In genomic region chr7:151485006-151485732, GRCh38 we compare ENCODE assay signal across 10 cellular contexts. TPM values are rescaled to one million over a fixed set of nuclear protein-coding genes. Genes with fewer than 3 reads are reported as not detected.
DNase-seq lines count a peak whose midpoint lies in the region; ATAC-seq and TF ChIP-seq lines count a peak whose summit lies in the region.
"Had no signal": no experiment of that assay in that cellular context is flagged by ENCODE, and none has a peak within 500 bp of the region (broad histone marks: within the 10 kb centered on the region; RNA-seq: fewer than 3 reads in every experiment).

No MANE protein-coding gene starts in this region.

- H3K27ac ChIP-seq in PC-9 (peak overlapping the region; percentile 41), neural progenitor cell (no peak overlapping the region)
- H3K27ac ChIP-seq: C4-2B, SJSA1 had no signal

- H2AFZ ChIP-seq in PC-9 (no peak overlapping the region), neural progenitor cell (replicated peaks) (no peak overlapping the region)

- H3F3A ChIP-seq in PC-9 (ENCODE audit: insufficient read depth, low read depth) = peaks cover 56% of the 10 kb centered on the region
- peaks cover 2% of the 10 kb centered on the region for H3F3A ChIP-seq in neural progenitor cell (ENCODE audit: low read depth)

- POLR2A ChIA-PET in activated CD4-positive, alpha-beta memory T cell treated with anti-CD3 and anti-CD28 coated beads for 36 hours (lab: Charles Lee) = interaction anchor here (0.5 to 0.7 kb wide), 2 partner anchors 147 to 701 kb away, joined by 3 read pairs; no protein-coding TSS in a partner anchor
- POLR2A ChIA-PET in activated CD4-positive, alpha-beta memory T cell treated with anti-CD3 and anti-CD28 coated beads, Interleukin-2, amount 10 ng/mL, durations not matched to agents 7 days and 5 days (lab: Charles Lee) = interaction anchor here (1.8 kb wide), 1 partner anchor 32 kb away, joined by 5 read pairs; no protein-coding TSS in a partner anchor
- POLR2A ChIA-PET in PC-9 (lab: Charles Lee; ENCODE audit: unreplicated experiment) = interaction anchor here (0.6 kb wide), 1 partner anchor 9 kb away, joined by 7 read pairs; no protein-coding TSS in a partner anchor

- ATAC-seq in HG03520 (IDR thresholded peaks at IDR 0.05; ENCODE audit: unreplicated experiment) = no peak

- H3K4me3 Mint-ChIP-seq in activated CD4-positive, alpha-beta memory T cell treated with anti-CD3 and anti-CD28 coated beads for 36 hours = no peak overlapping the region
- no peak overlapping the region for H3K4me3 Mint-ChIP-seq in activated CD4-positive, alpha-beta memory T cell treated with anti-CD3 and anti-CD28 coated beads, Interleukin-2, amount 10 ng/mL, durations not matched to agents 7 days and 5 days
- no peak overlapping the region for H3K4me3 Mint-ChIP-seq in neural progenitor cell

- H3K9me3 Mint-ChIP-seq in activated CD4-positive, alpha-beta memory T cell treated with anti-CD3 and anti-CD28 coated beads for 36 hours = no peaks in the 10 kb centered on the region
- H3K9me3 Mint-ChIP-seq in activated CD4-positive, alpha-beta memory T cell treated with anti-CD3 and anti-CD28 coated beads, Interleukin-2, amount 10 ng/mL, durations not matched to agents 7 days and 5 days = no peaks in the 10 kb centered on the region
- no peaks in the 10 kb centered on the region for H3K9me3 Mint-ChIP-seq in neural progenitor cell

- CTCF ChIA-PET in activated CD4-positive, alpha-beta memory T cell treated with anti-CD3 and anti-CD28 coated beads for 36 hours (lab: Charles Lee) = interaction anchor here (0.6 to 1.2 kb wide), 2 partner anchors 36 to 60 kb away, joined by 3 to 4 read pairs; no protein-coding TSS in a partner anchor
- CTCF ChIA-PET in activated CD4-positive, alpha-beta memory T cell treated with anti-CD3 and anti-CD28 coated beads, Interleukin-2, amount 10 ng/mL, durations not matched to agents 7 days and 5 days (lab: Charles Lee) = interaction anchor here (1.1 kb wide), 1 partner anchor 170 kb away, joined by 3 read pairs; no protein-coding TSS in a partner anchor
- CTCF ChIA-PET in PC-9 (lab: Charles Lee) = interaction anchor here (0.5 to 0.8 kb wide), 3 partner anchors 37 to 320 kb away, joined by 3 read pairs; no protein-coding TSS in a partner anchor

- H3K4me2 ChIP-seq in PC-9 = peak overlapping the region; percentile 15; the same call in 1 of the 2 replicates
- no peak overlapping the region for H3K4me2 ChIP-seq in neural progenitor cell

- no peaks in the 10 kb centered on the region for H3K9me3 ChIP-seq in PC-9 (ENCODE audit: insufficient read depth, low read depth)
- H3K9me3 ChIP-seq in neural progenitor cell (ENCODE audit: low read depth) = no peaks in the 10 kb centered on the region
- H3K9me3 ChIP-seq: SJSA1 had no signal

- no peaks in the 10 kb centered on the region for H3K9me2 ChIP-seq in PC-9 (ENCODE audit: insufficient read depth)

- H3K4me1 ChIP-seq in PC-9 (replicated peaks; ENCODE audit: insufficient read depth) (peaks cover 45% of the 10 kb centered on the region), neural progenitor cell (peaks cover 1% of the 10 kb centered on the region)

- no peaks in the 10 kb centered on the region for H3K27me3 Mint-ChIP-seq in activated CD4-positive, alpha-beta memory T cell treated with anti-CD3 and anti-CD28 coated beads for 36 hours
- no peaks in the 10 kb centered on the region for H3K27me3 Mint-ChIP-seq in activated CD4-positive, alpha-beta memory T cell treated with anti-CD3 and anti-CD28 coated beads, Interleukin-2, amount 10 ng/mL, durations not matched to agents 7 days and 5 days
- H3K27me3 Mint-ChIP-seq in neural progenitor cell (ENCODE audit: insufficient read depth, low read depth) = no peaks in the 10 kb centered on the region

- no peak overlapping the region for H3K4me3 ChIP-seq in PC-9
- H3K4me3 ChIP-seq in fibroblast of pulmonary artery (replicated peaks; ENCODE audit: low read depth, low read length) = no peak overlapping the region
- no peak overlapping the region for H3K4me3 ChIP-seq in neural progenitor cell
- H3K4me3 ChIP-seq: SJSA1 had no signal

- H4K20me1 ChIP-seq in PC-9 (ENCODE audit: insufficient read depth) (peaks cover 10% of the 10 kb centered on the region), neural progenitor cell (ENCODE audit: low read depth) (peaks cover 31% of the 10 kb centered on the region)

- TSS peak; percentile 2 for BruUV-seq in PC-9 (replicated peaks; lab: Mats Ljungman, UMichigan)

- intact Hi-C loops in activated CD4-positive, alpha-beta memory T cell treated with anti-CD3 and anti-CD28 coated beads for 36 hours (cut with micrococcal nuclease) = no loop called here
- intact Hi-C loops in PC-9 (cut with micrococcal nuclease; ENCODE audit: unreplicated experiment) = loop anchor here (1.0 kb wide), 1 partner anchor 35 kb away; no protein-coding TSS in a partner anchor

- H3K36me3 ChIP-seq in PC-9 (ENCODE audit: low read depth) (peaks cover 83% of the 10 kb centered on the region), neural progenitor cell (peaks cover 13% of the 10 kb centered on the region)

- H3K4me1 Mint-ChIP-seq in activated CD4-positive, alpha-beta memory T cell treated with anti-CD3 and anti-CD28 coated beads for 36 hours (ENCODE audit: low read depth) = peaks cover 31% of the 10 kb centered on the region
- peaks cover 20% of the 10 kb centered on the region for H3K4me1 Mint-ChIP-seq in activated CD4-positive, alpha-beta memory T cell treated with anti-CD3 and anti-CD28 coated beads, Interleukin-2, amount 10 ng/mL, durations not matched to agents 7 days and 5 days
- peaks cover under 1% of the 10 kb centered on the region for H3K4me1 Mint-ChIP-seq in neural progenitor cell

- peak; percentile 39 for DNase-seq in activated CD4-positive, alpha-beta memory T cell treated with anti-CD3 and anti-CD28 coated beads for 36 hours
- no peak for DNase-seq in activated CD4-positive, alpha-beta memory T cell treated with anti-CD3 and anti-CD28 coated beads, Interleukin-2, amount 10 ng/mL, durations not matched to agents 7 days and 5 days
- DNase-seq in PC-9 = peak; percentile 66 to 79
- DNase-seq in fibroblast of pulmonary artery (ENCODE audit: low read depth) = peak; percentile 79
- DNase-seq in stimulated activated CD8-positive, alpha-beta memory T cell treated with anti-CD3 and anti-CD28 coated beads, Interleukin-4, amount 100 ng/mL, for 48 hours = peak; percentile 43
- DNase-seq in neural progenitor cell (ENCODE audit: low spot score) = no peak
- no peak for DNase-seq in KG1 (lab: John Stamatoyannopoulos, UW)

- H3K79me2 ChIP-seq in PC-9 (ENCODE audit: low read depth) (peaks cover 98% of the 10 kb centered on the region), neural progenitor cell (ENCODE audit: low read depth) (peaks cover 49% of the 10 kb centered on the region)

- no peak overlapping the region for H3K9ac ChIP-seq in neural progenitor cell

- H3K36me3 Mint-ChIP-seq in activated CD4-positive, alpha-beta memory T cell treated with anti-CD3 and anti-CD28 coated beads for 36 hours = peaks cover 58% of the 10 kb centered on the region
- peaks cover 70% of the 10 kb centered on the region for H3K36me3 Mint-ChIP-seq in activated CD4-positive, alpha-beta memory T cell treated with anti-CD3 and anti-CD28 coated beads, Interleukin-2, amount 10 ng/mL, durations not matched to agents 7 days and 5 days (ENCODE audit: low read depth)
- H3K36me3 Mint-ChIP-seq in neural progenitor cell = peaks cover 40% of the 10 kb centered on the region

- H3K27me3 ChIP-seq in PC-9 (ENCODE audit: insufficient read depth, low read depth) = no peaks in the 10 kb centered on the region
- H3K27me3 ChIP-seq in neural progenitor cell = no peaks in the 10 kb centered on the region
- H3K27me3 ChIP-seq: SJSA1 had no signal

- no peak overlapping the region for H3K27ac Mint-ChIP-seq in activated CD4-positive, alpha-beta memory T cell treated with anti-CD3 and anti-CD28 coated beads for 36 hours
- no peak overlapping the region for H3K27ac Mint-ChIP-seq in activated CD4-positive, alpha-beta memory T cell treated with anti-CD3 and anti-CD28 coated beads, Interleukin-2, amount 10 ng/mL, durations not matched to agents 7 days and 5 days
- no peak overlapping the region for H3K27ac Mint-ChIP-seq in neural progenitor cell

- TF ChIP-seq CTCF in PC-9 (conservative IDR thresholded peaks at IDR 0.05) (no peak), fibroblast of pulmonary artery (IDR thresholded peaks at IDR 0.05; ENCODE audit: low read length, missing control alignments) (no peak), neural progenitor cell (IDR thresholded peaks at IDR 0.05) (no peak)

RNA-seq across cellular contexts. Expression of gene RHEB, which starts 34.5 kb away (rescaled TPM):
- 10 to 100 TPM; 62.0 to 64.6 TPM for total RNA-seq in activated CD4-positive, alpha-beta memory T cell treated with anti-CD3 and anti-CD28 coated beads for 36 hours
- 10 to 100 TPM; 82.8 to 85.1 TPM for total RNA-seq in activated CD4-positive, alpha-beta memory T cell treated with anti-CD3 and anti-CD28 coated beads, Interleukin-2, amount 10 ng/mL, durations not matched to agents 7 days and 5 days
- total RNA-seq in PC-9 (2021) (201 and 202 TPM in 2 replicates), neural progenitor cell (ENCODE audit: low replicate concordance) (94.2 and 225 TPM in 2 replicates)

RNA-seq across cellular contexts. Expression of gene CRYGN, which starts 45.2 kb away (rescaled TPM):
- under 1 TPM in 1 of 2 experiments, not detected in 1; 0.21 TPM for total RNA-seq in activated CD4-positive, alpha-beta memory T cell treated with anti-CD3 and anti-CD28 coated beads for 36 hours
- total RNA-seq in activated CD4-positive, alpha-beta memory T cell treated with anti-CD3 and anti-CD28 coated beads, Interleukin-2, amount 10 ng/mL, durations not matched to agents 7 days and 5 days = under 1 TPM in 1 of 2 experiments, not detected in 1; 0.35 TPM
- total RNA-seq in PC-9 (2021) (1.0 and 1.2 TPM in 2 replicates), neural progenitor cell (ENCODE audit: low replicate concordance) (1.1 TPM in 1 of 2 replicates, not detected in the other)
- total RNA-seq: SJSA1 had no signal

Comparison
In these comparisons a context has a peak if more than half of its experiments do, and no peak if none do; other contexts are left out.
1. DNase-seq: peak in activated CD4-positive, alpha-beta memory T cell treated with anti-CD3 and anti-CD28 coated beads for 36 hours (single experiment), PC-9 (2 of 2), fibroblast of pulmonary artery (single experiment) and stimulated activated CD8-positive, alpha-beta memory T cell treated with anti-CD3 and anti-CD28 coated beads, Interleukin-4, amount 100 ng/mL, for 48 hours (single experiment); none in activated CD4-positive, alpha-beta memory T cell treated with anti-CD3 and anti-CD28 coated beads, Interleukin-2, amount 10 ng/mL, durations not matched to agents 7 days and 5 days (single experiment), neural progenitor cell (single experiment) and KG1 (single experiment).